In genomic region chr9:35609001-35609819, GRCh38 we compare ENCODE assay signal across 1 cellular context.
TF ChIP-seq lines count a peak whose summit lies in the region.

No MANE protein-coding gene starts in this region.

TF ChIP-seq in IMR-90, 13 proteins besides CTCF, POLR2A, EP300 and RAD21:
- TF ChIP-seq USF2 (IDR thresholded peaks at IDR 0.05; ENCODE audit: low read depth, low read length) (no peak), FOS (IDR thresholded peaks at IDR 0.05; ENCODE audit: low read depth, low read length) (no peak), ELK1 (IDR thresholded peaks at IDR 0.05; ENCODE audit: borderline replicate concordance, low read depth, low read length) (no peak), BHLHE40 (IDR thresholded peaks at IDR 0.05; ENCODE audit: low read depth, low read length) (no peak), MXI1 (IDR thresholded peaks at IDR 0.05; ENCODE audit: borderline replicate concordance, low read depth, low read length) (no peak), NFE2L2 (IDR thresholded peaks at IDR 0.05; ENCODE audit: low read depth, low read length) (no peak)
